ENCODE assay signal across 12 cellular contexts in genomic region chr7:1024331-1024761, GRCh38. TPM values are rescaled to one million over a fixed set of nuclear protein-coding genes. Genes with fewer than 3 reads are reported as not detected.
A peak's percentile ranks its signal among the peaks of the same experiment; 100 is the strongest.
DNase-seq lines count a peak whose midpoint lies in the region; ATAC-seq and TF ChIP-seq lines count a peak whose summit lies in the region.
"Had no signal": no experiment of that assay in that cellular context is flagged by ENCODE, and none has a peak within 500 bp of the region (broad histone marks: within the 10 kb centered on the region; RNA-seq: fewer than 3 reads in every experiment).

No MANE protein-coding gene starts in this region.

- H3K4me3 Mint-ChIP-seq in neural progenitor cell (no peak overlapping the region), Calu3 (ENCODE audit: low read depth, unreplicated experiment) (no peak overlapping the region)

- no TSS peak for BruUV-seq in Calu3 (replicated peaks; lab: Mats Ljungman, UMichigan)

- H3F3A ChIP-seq in MM.1S (ENCODE audit: insufficient read depth, low read length) (peaks cover 20% of the 10 kb centered on the region), neural progenitor cell (ENCODE audit: low read depth) (peaks cover 19% of the 10 kb centered on the region)

- TF ChIP-seq CTCF in MM.1S (IDR thresholded peaks at IDR 0.05; ENCODE audit: low read length) = no peak
- no peak for TF ChIP-seq CTCF in neural progenitor cell (IDR thresholded peaks at IDR 0.05)
- TF ChIP-seq CTCF in Calu3 (IDR thresholded peaks at IDR 0.05; ENCODE audit: unreplicated experiment) = no peak

- H3K4me1 Mint-ChIP-seq in neural progenitor cell (peaks cover 30% of the 10 kb centered on the region), Calu3 (ENCODE audit: low read depth, unreplicated experiment) (peaks cover 15% of the 10 kb centered on the region)

- intact Hi-C loops in Calu3 (cut with micrococcal nuclease; ENCODE audit: unreplicated experiment) = no loop called here

- peaks cover 11% of the 10 kb centered on the region for H3K9me3 Mint-ChIP-seq in neural progenitor cell
- H3K9me3 Mint-ChIP-seq in Calu3 (ENCODE audit: low read depth, unreplicated experiment) = no peaks in the 10 kb centered on the region

- H3K4me3 ChIP-seq in MM.1S (ENCODE audit: low read length) (peak overlapping the region; percentile 33), neural progenitor cell (no peak overlapping the region)
- H3K4me3 ChIP-seq: tibial nerve had no signal

- H3K27ac ChIP-seq in MM.1S (ENCODE audit: low read length) = peak overlapping the region; percentile 85
- H3K27ac ChIP-seq in neural progenitor cell = no peak overlapping the region

- no peak overlapping the region for H2AFZ ChIP-seq in MM.1S (ENCODE audit: low read length)
- H2AFZ ChIP-seq in neural progenitor cell (replicated peaks) = no peak overlapping the region

- H3K36me3 Mint-ChIP-seq in neural progenitor cell = peaks cover 21% of the 10 kb centered on the region
- peaks cover 77% of the 10 kb centered on the region for H3K36me3 Mint-ChIP-seq in Calu3 (ENCODE audit: insufficient read depth, unreplicated experiment)

- H3K79me2 ChIP-seq in MM.1S (ENCODE audit: low read length) (peaks cover 47% of the 10 kb centered on the region), neural progenitor cell (ENCODE audit: low read depth) (peaks cover 68% of the 10 kb centered on the region)

- peak overlapping the region; percentile 78 for H3K27ac Mint-ChIP-seq in neural progenitor cell
- no peak overlapping the region for H3K27ac Mint-ChIP-seq in Calu3 (ENCODE audit: unreplicated experiment)

- H3K27me3 Mint-ChIP-seq in neural progenitor cell (ENCODE audit: insufficient read depth, low read depth) = peaks cover 4% of the 10 kb centered on the region
- no peaks in the 10 kb centered on the region for H3K27me3 Mint-ChIP-seq in Calu3 (ENCODE audit: unreplicated experiment)

- H3K9me2 ChIP-seq in MM.1S (replicated peaks; ENCODE audit: insufficient read depth, low read length) = no peaks in the 10 kb centered on the region

- CTCF ChIA-PET in Calu3 (lab: Charles Lee) = interaction anchor here (0.6 to 0.7 kb wide), 2 partner anchors 79 to 173 kb away, joined by 3 read pairs; no protein-coding TSS in a partner anchor

- no peaks in the 10 kb centered on the region for H3K9me3 ChIP-seq in MM.1S (replicated peaks; ENCODE audit: insufficient read depth, low read length)
- H3K9me3 ChIP-seq in neural progenitor cell (ENCODE audit: low read depth) = no peaks in the 10 kb centered on the region
- H3K9me3 ChIP-seq: tibial nerve had no signal

- H3K36me3 ChIP-seq in MM.1S (replicated peaks; ENCODE audit: insufficient read depth, low read length) (no peaks in the 10 kb centered on the region; the same call in 1 of the 2 replicates), neural progenitor cell (no peaks in the 10 kb centered on the region)

- no peaks in the 10 kb centered on the region for H4K20me1 ChIP-seq in MM.1S (ENCODE audit: insufficient read depth, low read length)
- H4K20me1 ChIP-seq in neural progenitor cell (ENCODE audit: low read depth) = peaks cover 51% of the 10 kb centered on the region

- peak; percentile 70 for DNase-seq in NCI-H1436 (lab: John Stamatoyannopoulos, UW)
- no peak for DNase-seq in NCI-H1436 treated with DMSO at 0.1 percent for 48 hours (lab: John Stamatoyannopoulos, UW)
- peak; percentile 78 for DNase-seq in MM.1S
- DNase-seq in neural progenitor cell (ENCODE audit: low spot score) = no peak
- no peak for DNase-seq in NCI-H1694 (lab: John Stamatoyannopoulos, UW)
- no peak for DNase-seq in AG20443 (ENCODE audit: low spot score)
- no peak for DNase-seq in Calu3

- H3K4me2 ChIP-seq in MM.1S (ENCODE audit: low read depth, low read length) (peak overlapping the region; percentile 79), neural progenitor cell (no peak overlapping the region)

- ATAC-seq in HG02623 (IDR thresholded peaks at IDR 0.05; ENCODE audit: unreplicated experiment) = peak; percentile 50

- H3K9ac ChIP-seq in MM.1S (ENCODE audit: low read length) = peak overlapping the region; percentile 36; the same call in 1 of the 2 replicates
- H3K9ac ChIP-seq in neural progenitor cell = no peak overlapping the region

- H3K27me3 ChIP-seq in MM.1S (replicated peaks; ENCODE audit: insufficient read depth, low read length) = no peaks in the 10 kb centered on the region
- no peaks in the 10 kb centered on the region for H3K27me3 ChIP-seq in neural progenitor cell
- H3K27me3 ChIP-seq: tibial nerve had no signal

- H3K4me1 ChIP-seq in MM.1S (ENCODE audit: low read length) (peaks cover 24% of the 10 kb centered on the region), neural progenitor cell (peaks cover 8% of the 10 kb centered on the region)

RNA-seq across cellular contexts. Expression of gene GPR146, which starts 20.0 kb away (rescaled TPM):
- 0.79 and 3.5 TPM in 2 replicates for total RNA-seq in neural progenitor cell (ENCODE audit: low replicate concordance)
- total RNA-seq in Calu3 (2022) = 0.66 and 1.8 TPM in 2 replicates

RNA-seq across cellular contexts. Expression of gene CYP2W1, which starts 41.4 kb away (rescaled TPM):
- total RNA-seq in neural progenitor cell (ENCODE audit: low replicate concordance) (0.06 TPM in 1 of 2 replicates, not detected in the other), Calu3 (2022) (0.71 and 1.3 TPM in 2 replicates)
- total RNA-seq: A172; activated CD8-positive, alpha-beta memory T cell treated with anti-CD3 and anti-CD28 coated beads for 36 hours; pulmonary artery endothelial cell had no signal

RNA-seq across cellular contexts. Expression of gene COX19, which starts 49.0 kb away (rescaled TPM):
- total RNA-seq in neural progenitor cell (ENCODE audit: low replicate concordance) = 15.1 and 17.9 TPM in 2 replicates
- 37.4 and 39.1 TPM in 2 replicates for total RNA-seq in Calu3 (2022)

Comparison
In these comparisons a context has a peak if more than half of its experiments do, and no peak if none do; other contexts are left out.
1. DNase-seq: peak in NCI-H1436 (single experiment) and MM.1S (single experiment); none in NCI-H1436 treated with DMSO at 0.1 percent for 48 hours (single experiment), neural progenitor cell (single experiment), NCI-H1694 (single experiment), AG20443 (single experiment) and Calu3 (single experiment).